Comparison of ENCODE assay signal across 1 cellular context in genomic region chr22:38239101-38239761, GRCh38.
A peak's percentile ranks its signal among the peaks of the same experiment; 100 is the strongest.
TF ChIP-seq lines count a peak whose summit lies in the region.

No MANE protein-coding gene starts in this region.

TF ChIP-seq in endothelial cell of umbilical vein, 7 proteins besides CTCF, POLR2A, EP300 and RAD21:
- TF ChIP-seq MAX (IDR thresholded peaks at IDR 0.05; ENCODE audit: insufficient read depth, insufficient read length) (no peak), FOS (IDR thresholded peaks at IDR 0.05; ENCODE audit: borderline replicate concordance, insufficient read depth, low read length) (peak; percentile 68), EZH2 (IDR thresholded peaks at IDR 0.05; ENCODE audit: borderline replicate concordance, low read depth, low read length, severe bottlenecking) (no peak), GATA2 (IDR thresholded peaks at IDR 0.05; ENCODE audit: insufficient read depth, insufficient read length, low read depth, low read length) (peak; percentile 61), JUN (IDR thresholded peaks at IDR 0.05; ENCODE audit: borderline replicate concordance, insufficient read depth, insufficient read length, low read depth) (peak; percentile 48), MYC (IDR thresholded peaks at IDR 0.05; ENCODE audit: low read depth, low read length) (no peak), POLR2AphosphoS5 (IDR thresholded peaks at IDR 0.05; ENCODE audit: insufficient read depth, low read depth, low read length) (peak; percentile 72)
TF ChIP-seq in endothelial cell of umbilical vein: peak in this region for 4.
